Comparison of ENCODE assay signal across 1 cellular context in genomic region chr9:129626079-129626943, GRCh38.
TF ChIP-seq lines count a peak whose summit lies in the region.

A gene with protein sequence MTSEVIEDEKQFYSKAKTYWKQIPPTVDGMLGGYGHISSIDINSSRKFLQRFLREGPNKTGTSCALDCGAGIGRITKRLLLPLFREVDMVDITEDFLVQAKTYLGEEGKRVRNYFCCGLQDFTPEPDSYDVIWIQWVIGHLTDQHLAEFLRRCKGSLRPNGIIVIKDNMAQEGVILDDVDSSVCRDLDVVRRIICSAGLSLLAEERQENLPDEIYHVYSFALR (plus strand): TSS chr9:129626163. CDS start chr9:129632704, 6,541 bp downstream.

TF ChIP-seq in K562, 482 proteins besides CTCF, POLR2A, EP300 and RAD21 (continued from another document and continues in another):
- TF ChIP-seq RREB1 (CRISPR knock-in tag; IDR thresholded peaks at IDR 0.05): 0 out of 2 replicates have a peak, but pooled peaks have one; percentile 62
- TF ChIP-seq MCM5 (IDR thresholded peaks at IDR 0.05; ENCODE audit: low read depth): no peak
- TF ChIP-seq ZSCAN32 (CRISPR knock-in tag; IDR thresholded peaks at IDR 0.05): no peak
- TF ChIP-seq, protein P1, sequence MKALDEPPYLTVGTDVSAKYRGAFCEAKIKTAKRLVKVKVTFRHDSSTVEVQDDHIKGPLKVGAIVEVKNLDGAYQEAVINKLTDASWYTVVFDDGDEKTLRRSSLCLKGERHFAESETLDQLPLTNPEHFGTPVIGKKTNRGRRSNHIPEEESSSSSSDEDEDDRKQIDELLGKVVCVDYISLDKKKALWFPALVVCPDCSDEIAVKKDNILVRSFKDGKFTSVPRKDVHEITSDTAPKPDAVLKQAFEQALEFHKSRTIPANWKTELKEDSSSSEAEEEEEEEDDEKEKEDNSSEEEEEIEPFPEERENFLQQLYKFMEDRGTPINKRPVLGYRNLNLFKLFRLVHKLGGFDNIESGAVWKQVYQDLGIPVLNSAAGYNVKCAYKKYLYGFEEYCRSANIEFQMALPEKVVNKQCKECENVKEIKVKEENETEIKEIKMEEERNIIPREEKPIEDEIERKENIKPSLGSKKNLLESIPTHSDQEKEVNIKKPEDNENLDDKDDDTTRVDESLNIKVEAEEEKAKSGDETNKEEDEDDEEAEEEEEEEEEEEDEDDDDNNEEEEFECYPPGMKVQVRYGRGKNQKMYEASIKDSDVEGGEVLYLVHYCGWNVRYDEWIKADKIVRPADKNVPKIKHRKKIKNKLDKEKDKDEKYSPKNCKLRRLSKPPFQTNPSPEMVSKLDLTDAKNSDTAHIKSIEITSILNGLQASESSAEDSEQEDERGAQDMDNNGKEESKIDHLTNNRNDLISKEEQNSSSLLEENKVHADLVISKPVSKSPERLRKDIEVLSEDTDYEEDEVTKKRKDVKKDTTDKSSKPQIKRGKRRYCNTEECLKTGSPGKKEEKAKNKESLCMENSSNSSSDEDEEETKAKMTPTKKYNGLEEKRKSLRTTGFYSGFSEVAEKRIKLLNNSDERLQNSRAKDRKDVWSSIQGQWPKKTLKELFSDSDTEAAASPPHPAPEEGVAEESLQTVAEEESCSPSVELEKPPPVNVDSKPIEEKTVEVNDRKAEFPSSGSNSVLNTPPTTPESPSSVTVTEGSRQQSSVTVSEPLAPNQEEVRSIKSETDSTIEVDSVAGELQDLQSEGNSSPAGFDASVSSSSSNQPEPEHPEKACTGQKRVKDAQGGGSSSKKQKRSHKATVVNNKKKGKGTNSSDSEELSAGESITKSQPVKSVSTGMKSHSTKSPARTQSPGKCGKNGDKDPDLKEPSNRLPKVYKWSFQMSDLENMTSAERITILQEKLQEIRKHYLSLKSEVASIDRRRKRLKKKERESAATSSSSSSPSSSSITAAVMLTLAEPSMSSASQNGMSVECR (CRISPR knock-in tag; IDR thresholded peaks at IDR 0.05): peak; percentile 92
- no peak for TF ChIP-seq CHCHD3 (CRISPR knock-in tag; IDR thresholded peaks at IDR 0.05)
- no peak; the same call in 1 of the 2 replicates for TF ChIP-seq ZBTB49 (CRISPR knock-in tag; IDR thresholded peaks at IDR 0.05; ENCODE audit: borderline replicate concordance)
- TF ChIP-seq ZBTB40 (IDR thresholded peaks at IDR 0.05): peak; percentile 85
- TF ChIP-seq ZBTB40 (CRISPR knock-in tag; IDR thresholded peaks at IDR 0.05): no peak
- TF ChIP-seq, protein P2, sequence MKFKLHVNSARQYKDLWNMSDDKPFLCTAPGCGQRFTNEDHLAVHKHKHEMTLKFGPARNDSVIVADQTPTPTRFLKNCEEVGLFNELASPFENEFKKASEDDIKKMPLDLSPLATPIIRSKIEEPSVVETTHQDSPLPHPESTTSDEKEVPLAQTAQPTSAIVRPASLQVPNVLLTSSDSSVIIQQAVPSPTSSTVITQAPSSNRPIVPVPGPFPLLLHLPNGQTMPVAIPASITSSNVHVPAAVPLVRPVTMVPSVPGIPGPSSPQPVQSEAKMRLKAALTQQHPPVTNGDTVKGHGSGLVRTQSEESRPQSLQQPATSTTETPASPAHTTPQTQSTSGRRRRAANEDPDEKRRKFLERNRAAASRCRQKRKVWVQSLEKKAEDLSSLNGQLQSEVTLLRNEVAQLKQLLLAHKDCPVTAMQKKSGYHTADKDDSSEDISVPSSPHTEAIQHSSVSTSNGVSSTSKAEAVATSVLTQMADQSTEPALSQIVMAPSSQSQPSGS (CRISPR knock-in tag; IDR thresholded peaks at IDR 0.05): no peak
- peak; percentile 97 for TF ChIP-seq CREM (IDR thresholded peaks at IDR 0.05; ENCODE audit: low read depth)
- TF ChIP-seq SMAD3 (CRISPR knock-in tag; conservative IDR thresholded peaks at IDR 0.05): 0 out of 2 replicates have a peak, but pooled peaks have one; percentile 55
- TF ChIP-seq MXI1 (IDR thresholded peaks at IDR 0.05; ENCODE audit: low read depth, low read length): peak; percentile 89
- no peak for TF ChIP-seq ZNF740 (CRISPR knock-in tag; IDR thresholded peaks at IDR 0.05)
- no peak for TF ChIP-seq ZNF740 (tag; IDR thresholded peaks at IDR 0.05)
- TF ChIP-seq ADNP (tag; IDR thresholded peaks at IDR 0.05): no peak
- TF ChIP-seq, protein P3, sequence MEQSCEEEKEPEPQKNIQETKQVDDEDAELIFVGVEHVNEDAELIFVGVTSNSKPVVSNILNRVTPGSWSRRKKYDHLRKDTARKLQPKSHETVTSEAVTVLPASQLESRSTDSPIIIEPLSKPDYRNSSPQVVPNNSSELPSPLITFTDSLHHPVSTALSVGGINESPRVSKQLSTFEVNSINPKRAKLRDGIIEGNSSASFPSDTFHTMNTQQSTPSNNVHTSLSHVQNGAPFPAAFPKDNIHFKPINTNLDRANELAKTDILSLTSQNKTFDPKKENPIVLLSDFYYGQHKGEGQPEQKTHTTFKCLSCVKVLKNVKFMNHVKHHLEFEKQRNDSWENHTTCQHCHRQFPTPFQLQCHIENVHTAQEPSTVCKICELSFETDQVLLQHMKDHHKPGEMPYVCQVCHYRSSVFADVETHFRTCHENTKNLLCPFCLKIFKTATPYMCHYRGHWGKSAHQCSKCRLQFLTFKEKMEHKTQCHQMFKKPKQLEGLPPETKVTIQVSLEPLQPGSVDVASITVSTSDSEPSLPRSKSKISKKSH (CRISPR knock-in tag; IDR thresholded peaks at IDR 0.05): no peak
- peak; percentile 92 for TF ChIP-seq POLR2B (IDR thresholded peaks at IDR 0.05; ENCODE audit: low read depth, partially characterized antibody)
- TF ChIP-seq ZNF512 (tag; IDR thresholded peaks at IDR 0.05): no peak
- TF ChIP-seq GTF2A2 (tag; IDR thresholded peaks at IDR 0.05): no peak
- no peak for TF ChIP-seq GTF2F1 (IDR thresholded peaks at IDR 0.05; ENCODE audit: low read depth, low read length)
- TF ChIP-seq SIN3B (IDR thresholded peaks at IDR 0.05; ENCODE audit: low read depth): peak; percentile 89
